In genomic region chr3:163218336-163218735, GRCh38 we compare ENCODE assay signal across 16 cellular contexts.
A peak's percentile ranks its signal among the peaks of the same experiment; 100 is the strongest.
DNase-seq lines count a peak whose midpoint lies in the region; ATAC-seq and TF ChIP-seq lines count a peak whose summit lies in the region.
"Had no signal": no experiment of that assay in that cellular context is flagged by ENCODE, and none has a peak within 500 bp of the region (broad histone marks: within the 10 kb centered on the region; RNA-seq: fewer than 3 reads in every experiment).

No MANE protein-coding gene starts in this region.

- H4K20me1 ChIP-seq in DND-41 (ENCODE audit: insufficient read depth, low read length) (no peaks in the 10 kb centered on the region), OCI-LY3 (ENCODE audit: insufficient read depth, low read length) (no peaks in the 10 kb centered on the region)

- H3K4me3 ChIP-seq in DND-41 (ENCODE audit: low read depth in 1 of 2, low read length in 2 of 2): no peak overlapping the region
- H3K4me3 ChIP-seq in OCI-LY3 (ENCODE audit: low read length): peak overlapping the region; percentile 28

- H3K27ac Mint-ChIP-seq in T-cell: no peak overlapping the region
- H3K27ac Mint-ChIP-seq: CD4-positive, alpha-beta memory T cell; HFFc6 had no signal

- H3K9ac ChIP-seq in DND-41 (ENCODE audit: low read depth, low read length) (no peak overlapping the region), OCI-LY3 (ENCODE audit: low read length) (no peak overlapping the region)

- H3K27me3 Mint-ChIP-seq in T-cell: no peaks in the 10 kb centered on the region
- H3K27me3 Mint-ChIP-seq: CD4-positive, alpha-beta memory T cell had no signal

- no peak overlapping the region; the same call in 1 of the 2 replicates for H2AFZ ChIP-seq in DND-41 (ENCODE audit: low read depth, low read length)
- H2AFZ ChIP-seq in OCI-LY3 (ENCODE audit: low read depth, low read length): peak overlapping the region; percentile 82

- H3K4me1 Mint-ChIP-seq in T-cell: no peaks in the 10 kb centered on the region
- H3K4me1 Mint-ChIP-seq: CD4-positive, alpha-beta memory T cell had no signal

- H3K4me1 ChIP-seq in DND-41 (ENCODE audit: insufficient read depth, low read length) (no peaks in the 10 kb centered on the region), OCI-LY3 (ENCODE audit: low read length) (peaks cover 2% of the 10 kb centered on the region; the same call in 1 of the 2 replicates)
- H3K4me1 ChIP-seq: BE2C had no signal

- peaks cover 9 to 34% (median 28%) of the 10 kb centered on the region in 3 donors for H3K9me3 Mint-ChIP-seq in T-cell

- POLR2A ChIA-PET in T-cell (lab: Charles Lee): no interaction called here

- H3K79me2 ChIP-seq in DND-41 (ENCODE audit: insufficient read depth, low read length) (no peaks in the 10 kb centered on the region), OCI-LY3 (ENCODE audit: low read length) (no peaks in the 10 kb centered on the region)

- no peak for TF ChIP-seq CTCF in DND-41 (IDR thresholded peaks at IDR 0.05; ENCODE audit: borderline replicate concordance, extremely low read depth, low read length, poor library complexity, severe bottlenecking)
- TF ChIP-seq CTCF in OCI-LY3 (IDR thresholded peaks at IDR 0.05; ENCODE audit: low read depth, low read length): no peak

- no peaks in the 10 kb centered on the region for H3K9me3 ChIP-seq in DND-41 (ENCODE audit: insufficient read depth, low read length, severe bottlenecking)
- no peaks in the 10 kb centered on the region for H3K9me3 ChIP-seq in OCI-LY3 (ENCODE audit: insufficient read depth, low read length)
- H3K9me3 ChIP-seq: BE2C had no signal

- H3K36me3 ChIP-seq in DND-41 (ENCODE audit: insufficient read depth, low read length): no peaks in the 10 kb centered on the region
- H3K36me3 ChIP-seq in OCI-LY3 (replicated peaks; ENCODE audit: low read depth, low read length): no peaks in the 10 kb centered on the region
- H3K36me3 ChIP-seq: BE2C had no signal

- CTCF ChIA-PET in T-cell (lab: Charles Lee): no interaction called here

- H3K4me3 Mint-ChIP-seq in T-cell: no peak overlapping the region
- H3K4me3 Mint-ChIP-seq: CD4-positive, alpha-beta memory T cell; HFFc6 had no signal

- no peak overlapping the region for H3K4me2 ChIP-seq in DND-41 (ENCODE audit: insufficient read depth, low read length)
- peak overlapping the region; percentile 49 for H3K4me2 ChIP-seq in OCI-LY3 (ENCODE audit: low read length)

- H3K27me3 ChIP-seq in DND-41 (ENCODE audit: insufficient read depth, low read length, poor library complexity) (no peaks in the 10 kb centered on the region), OCI-LY3 (ENCODE audit: low read depth, low read length) (no peaks in the 10 kb centered on the region)
- H3K27me3 ChIP-seq: BE2C had no signal

- no peak overlapping the region for H3K27ac ChIP-seq in DND-41 (ENCODE audit: low read length)
- no peak overlapping the region for H3K27ac ChIP-seq in OCI-LY3 (ENCODE audit: low read length)
- H3K27ac ChIP-seq: C4-2B had no signal

- ATAC-seq in DND-41 (ENCODE audit: insufficient read depth, low read depth) (peak; percentile 67), T-cell (replicated peaks in 1 of 4) (no peak), HG03108 (IDR thresholded peaks at IDR 0.05; ENCODE audit: unreplicated experiment) (no peak)

- DNase-seq in DND-41 (peak; percentile 15), H4 (ENCODE audit: low spot score) (peak; percentile 68), fibroblast of gingiva (ENCODE audit: low read depth) (peak; percentile 3), T-cell (no peak), amygdala (lab: John Stamatoyannopoulos, UW) (no peak), inferior parietal cortex (ENCODE audit: extremely low spot score) (no peak)
- DNase-seq: BE2C; CD4-positive, alpha-beta memory T cell; DMS79; EL; GDM1; HCEC 1CT; HFFc6 had no signal

- H3K36me3 Mint-ChIP-seq in T-cell: no peaks in the 10 kb centered on the region
- H3K36me3 Mint-ChIP-seq: CD4-positive, alpha-beta memory T cell had no signal

Comparison
In these comparisons a context has a peak if more than half of its experiments do, and no peak if none do; other contexts are left out.
1. DNase-seq: peak in DND-41 (single experiment), H4 (single experiment) and fibroblast of gingiva (single experiment); none in T-cell (0 of 34), amygdala (0 of 56) and inferior parietal cortex (single experiment).